In genomic region chr18:58069721-58070292, GRCh38 we compare ENCODE assay signal across 1 cellular context.
TF ChIP-seq lines count a peak whose summit lies in the region.

No MANE protein-coding gene starts in this region.

TF ChIP-seq in HepG2, 621 proteins besides CTCF, POLR2A, EP300 and RAD21:
- no peak for TF ChIP-seq ZNF670 (CRISPR knock-in tag; IDR thresholded peaks at IDR 0.05; ENCODE audit: borderline replicate concordance)
- TF ChIP-seq SOX13 (IDR thresholded peaks at IDR 0.05), result no peak
- TF ChIP-seq SOX13 (CRISPR knock-in tag; conservative IDR thresholded peaks at IDR 0.05 in 1 of 2, IDR thresholded peaks at IDR 0.05 in 1 of 2), result peak in 1 of 2 experiments; percentile 28; a peak in 1 of 4 replicates
- peak; percentile 56 for TF ChIP-seq RBM22 (optimal IDR thresholded peaks at IDR 0.05; ENCODE audit: low read length)
